ENCODE assay signal across 24 cellular contexts in the genomic region with DNA sequence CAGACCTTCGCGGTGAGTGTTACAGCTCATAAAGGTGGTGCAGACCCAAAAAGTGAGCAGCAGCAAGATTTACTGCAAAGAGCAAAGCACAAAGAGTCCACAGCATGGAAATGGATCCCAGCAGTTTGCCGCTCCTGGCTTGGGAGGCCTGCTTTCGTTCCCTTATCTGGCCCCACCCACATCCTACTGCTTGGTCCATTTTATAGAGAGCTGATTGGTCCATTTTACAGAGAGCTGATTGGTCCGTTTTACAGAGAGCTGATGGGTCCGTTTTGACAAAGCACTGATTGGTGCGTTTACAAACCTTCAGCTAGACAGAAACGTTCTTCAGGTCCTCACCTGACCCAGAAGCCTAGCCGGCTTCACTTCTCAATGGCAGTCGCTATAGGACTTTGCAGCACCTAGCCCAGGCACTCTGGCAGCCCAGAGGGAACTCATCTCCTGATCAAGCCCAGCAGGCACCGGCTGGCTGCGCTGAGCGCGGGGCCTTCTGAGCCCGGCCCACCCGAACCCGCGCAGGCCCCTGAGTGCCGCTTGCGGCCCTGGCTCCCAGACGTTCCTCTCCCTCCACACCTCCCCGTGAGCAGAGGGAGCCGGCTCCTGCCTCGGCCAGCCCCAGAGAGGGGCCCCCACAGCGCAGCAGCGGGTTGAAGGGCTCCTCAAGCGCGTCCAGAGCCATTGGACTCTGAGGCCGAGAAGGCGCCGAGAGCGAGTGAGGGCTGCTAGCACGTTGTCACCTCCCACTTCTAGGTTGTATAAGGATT.
DNase-seq lines count a peak whose midpoint lies in the region; ATAC-seq, FAIRE-seq and TF ChIP-seq lines count a peak whose summit lies in the region.
"Had no signal": no experiment of that assay in that cellular context is flagged by ENCODE, and none has a peak within 500 bp of the region (broad histone marks: within the 10 kb centered on the region; RNA-seq: fewer than 3 reads in every experiment).

No MANE protein-coding gene starts in this region.

- H2BK5ac ChIP-seq in H1 (ENCODE audit: low read depth, low read length) = no peak overlapping the region

- no peak for TF ChIP-seq POLR2A in H1 (IDR thresholded peaks at IDR 0.05; ENCODE audit: control extremely low read depth in 1 of 2, low read depth in 2 of 2, low read length in 2 of 2)

- H4K8ac ChIP-seq in H1 (ENCODE audit: extremely low read depth, insufficient read depth, low read length) = no peak overlapping the region

- no peak overlapping the region for H2AK5ac ChIP-seq in H1 (ENCODE audit: low read depth, low read length)

- POLR2A ChIA-PET in H1 (lab: Charles Lee; ENCODE audit: partially characterized antibody) = no interaction called here
- POLR2A ChIA-PET in naive thymus-derived CD4-positive, alpha-beta T cell (lab: Charles Lee) = no interaction called here
- POLR2A ChIA-PET in CD8-positive, alpha-beta T cell (lab: Charles Lee) = no interaction called here

- no peak overlapping the region for H3K4me3 Mint-ChIP-seq in stimulated activated naive CD8-positive, alpha-beta T cell treated with anti-CD3 and anti-CD28 coated beads, Interleukin-15, amount 100 ng/mL, for 72 hours
- no peak overlapping the region for H3K4me3 Mint-ChIP-seq in naive thymus-derived CD4-positive, alpha-beta T cell
- no peak overlapping the region for H3K4me3 Mint-ChIP-seq in CD8-positive, alpha-beta T cell
- H3K4me3 Mint-ChIP-seq: CD14-positive monocyte; CD4-positive, alpha-beta T cell had no signal

- no peaks in the 10 kb centered on the region for H3K36me3 Mint-ChIP-seq in naive thymus-derived CD4-positive, alpha-beta T cell
- no peaks in the 10 kb centered on the region for H3K36me3 Mint-ChIP-seq in CD8-positive, alpha-beta T cell
- H3K36me3 Mint-ChIP-seq: CD14-positive monocyte had no signal

- H3K14ac ChIP-seq in H1 (ENCODE audit: insufficient read length) = no peak overlapping the region

- no peak for TF ChIP-seq CTCF in H1 (IDR thresholded peaks at IDR 0.05; ENCODE audit: control extremely low read depth in 1 of 3, insufficient read depth in 1 of 3, low read depth in 1 of 3, low read length in 3 of 3)
- no peak for TF ChIP-seq CTCF in CD8-positive, alpha-beta T cell (IDR thresholded peaks at IDR 0.05)
- no peak for TF ChIP-seq CTCF in mammary epithelial cell (conservative IDR thresholded peaks at IDR 0.05 in 1 of 2, IDR thresholded peaks at IDR 0.05 in 1 of 2; ENCODE audit: extremely low read depth in 1 of 2, insufficient read depth in 1 of 2, low read depth in 1 of 2, low read length in 2 of 2)

- no peak overlapping the region for H4K91ac ChIP-seq in H1 (replicated peaks; ENCODE audit: insufficient read length, low read length)

- FAIRE-seq in H1 (lab: Jason Lieb, UNC) = no peak
- FAIRE-seq: A549, GM12892 had no signal

- no peak overlapping the region for H2BK20ac ChIP-seq in H1 (ENCODE audit: low read length)

- no peak overlapping the region for H3K4ac ChIP-seq in H1 (replicated peaks; ENCODE audit: insufficient read length, low read depth, low read length)

- CTCF ChIA-PET in H1 (lab: Charles Lee; ENCODE audit: partially characterized antibody) (interaction anchor here (0.6 kb wide), 1 partner anchor 523 kb away, joined by 3 read pairs; no protein-coding TSS in a partner anchor), mammary epithelial cell (lab: Charles Lee; ENCODE audit: low non-redundant PET) (no interaction called here)
- CTCF ChIA-PET in naive thymus-derived CD4-positive, alpha-beta T cell (lab: Charles Lee) = no interaction called here
- CTCF ChIA-PET in CD8-positive, alpha-beta T cell (lab: Charles Lee) = no interaction called here

- no peak overlapping the region for H2BK12ac ChIP-seq in H1 (ENCODE audit: low read depth, low read length)

- dilution Hi-C loops in mammary epithelial cell (cut with HindIII; ENCODE audit: low sequenced_read_pairs) = no loop called here

- H3K4me1 Mint-ChIP-seq in stimulated activated naive CD8-positive, alpha-beta T cell treated with anti-CD3 and anti-CD28 coated beads, Interleukin-15, amount 100 ng/mL, for 72 hours = no peaks in the 10 kb centered on the region
- H3K4me1 Mint-ChIP-seq in naive thymus-derived CD4-positive, alpha-beta T cell = no peaks in the 10 kb centered on the region
- no peaks in the 10 kb centered on the region for H3K4me1 Mint-ChIP-seq in CD8-positive, alpha-beta T cell (ENCODE audit: low read depth)
- H3K4me1 Mint-ChIP-seq: CD14-positive monocyte had no signal

- H2BK120ac ChIP-seq in H1 (replicated peaks; ENCODE audit: low read depth, low read length) = no peak overlapping the region

- H3K18ac ChIP-seq in H1 (ENCODE audit: extremely low read depth, low read length) = no peak overlapping the region

- intact Hi-C loops in naive thymus-derived CD4-positive, alpha-beta T cell (cut with micrococcal nuclease) = no loop called here
- intact Hi-C loops in CD8-positive, alpha-beta T cell (cut with DNase I, micrococcal nuclease) = no loop called here
- intact Hi-C loops in mammary epithelial cell (cut with micrococcal nuclease) = no loop called here

- no peaks in the 10 kb centered on the region for H3K36me3 ChIP-seq in H1 (ENCODE audit: control insufficient read depth in 2 of 4, insufficient read depth in 4 of 4, low read length in 3 of 4)
- no peaks in the 10 kb centered on the region for H3K36me3 ChIP-seq in naive thymus-derived CD4-positive, alpha-beta T cell (ENCODE audit: control insufficient read depth in 2 of 3, insufficient read depth in 3 of 3, low read length in 3 of 3)
- no peaks in the 10 kb centered on the region for H3K36me3 ChIP-seq in CD8-positive, alpha-beta T cell (ENCODE audit: insufficient read depth, low read length)
- no peaks in the 10 kb centered on the region for H3K36me3 ChIP-seq in mammary epithelial cell (ENCODE audit: insufficient read depth, low read length)
- H3K36me3 ChIP-seq: BE2C; BLaER1 treated with 17β-estradiol and CSF1 and Interleukin-3, amounts not matched to agents 10 nM and 100 nM had no signal

- no TSS peak for BruUV-seq in mammary epithelial cell (replicated peaks; lab: Mats Ljungman, UMichigan)

- H2BK15ac ChIP-seq in H1 (ENCODE audit: low read length) = no peak overlapping the region

- no peak for DNase-seq in stimulated activated naive CD8-positive, alpha-beta T cell treated with anti-CD3 and anti-CD28 coated beads, Interleukin-15, Interleukin-2, amounts not matched to agents 100 U/mL and 50 U/mL, for 24 hours
- DNase-seq in stimulated activated naive CD8-positive, alpha-beta T cell treated with anti-CD3 and anti-CD28 coated beads, Interleukin-15, amount 100 ng/mL, for 72 hours = no peak
- DNase-seq in H1 (ENCODE audit: low read depth in 1 of 2, low spot score in 2 of 2) (no peak), substantia nigra (lab: John Stamatoyannopoulos, UW) (no peak), mammary epithelial cell (no peak)
- DNase-seq in naive thymus-derived CD4-positive, alpha-beta T cell = no peak
- DNase-seq in CD8-positive, alpha-beta T cell = no peak
- DNase-seq: 8988T; ACHN; AML-193; BE2C; Calu3; CD4-positive, alpha-beta T cell; COR-L47; DMS153; DMS79 treated with DMSO at 0.1 percent for 48 hours; GF-D8; GOT3; H7; HCEC 1CT had no signal

- H3K27ac ChIP-seq in H1 (ENCODE audit: low read depth, low read length) (no peak overlapping the region), substantia nigra (ENCODE audit: low read depth, low read length, poor library complexity, severe bottlenecking) (no peak overlapping the region), mammary epithelial cell (ENCODE audit: insufficient read depth, low read depth, low read length) (no peak overlapping the region)
- H3K27ac ChIP-seq in naive thymus-derived CD4-positive, alpha-beta T cell (ENCODE audit: low read depth, low read length) = no peak overlapping the region
- no peak overlapping the region for H3K27ac ChIP-seq in CD8-positive, alpha-beta T cell (ENCODE audit: low read depth, low read length)
- H3K27ac ChIP-seq: A549; BLaER1 treated with 17β-estradiol and CSF1 and Interleukin-3, amounts not matched to agents 10 nM and 100 nM had no signal

- H3K9me3 ChIP-seq in H1 (ENCODE audit: insufficient read depth in 2 of 2, low read depth in 1 of 2, low read length in 1 of 2) (peaks cover 3 to 7% of the 10 kb centered on the region in 2 experiments; a peak in 3 of 4 replicates), mammary epithelial cell (replicated peaks; ENCODE audit: insufficient read depth, low read length) (no peaks in the 10 kb centered on the region)
- H3K9me3 ChIP-seq in naive thymus-derived CD4-positive, alpha-beta T cell (ENCODE audit: control insufficient read depth in 2 of 3, low read length in 3 of 3) = no peaks in the 10 kb centered on the region
- H3K9me3 ChIP-seq in CD8-positive, alpha-beta T cell (ENCODE audit: low read length) = no peaks in the 10 kb centered on the region
- H3K9me3 ChIP-seq: A549, BE2C had no signal

- H3K27me3 ChIP-seq in H1 (replicated peaks in 1 of 4; ENCODE audit: control insufficient read depth in 3 of 4, extremely low read depth in 1 of 4, insufficient read depth in 3 of 4, low read length in 3 of 4) = no peaks in the 10 kb centered on the region
- H3K27me3 ChIP-seq in naive thymus-derived CD4-positive, alpha-beta T cell (ENCODE audit: control insufficient read depth in 2 of 2, insufficient read depth in 2 of 2, low read length in 2 of 2) = no peaks in the 10 kb centered on the region
- no peaks in the 10 kb centered on the region for H3K27me3 ChIP-seq in CD8-positive, alpha-beta T cell (ENCODE audit: insufficient read depth, low read length)
- no peaks in the 10 kb centered on the region for H3K27me3 ChIP-seq in mammary epithelial cell (ENCODE audit: insufficient read depth, low read length)
- H3K27me3 ChIP-seq: BE2C; BLaER1 treated with 17β-estradiol and CSF1 and Interleukin-3, amounts not matched to agents 10 nM and 100 nM had no signal

- no peak overlapping the region for H3K56ac ChIP-seq in H1 (replicated peaks; ENCODE audit: insufficient read length, low read depth, low read length)

- no peak overlapping the region for H3K4me2 ChIP-seq in H1 (ENCODE audit: insufficient read depth in 1 of 2, low read depth in 2 of 2, low read length in 2 of 2)
- H3K4me2 ChIP-seq in mammary epithelial cell (ENCODE audit: insufficient read depth, low read depth, low read length) = no peak overlapping the region
- H3K4me2 ChIP-seq: A549; BLaER1 treated with 17β-estradiol and CSF1 and Interleukin-3, amounts not matched to agents 10 nM and 100 nM had no signal

- H3K23me2 ChIP-seq in H1 (ENCODE audit: low read depth, low read length) = no peaks in the 10 kb centered on the region

- H4K5ac ChIP-seq in H1 (ENCODE audit: insufficient read length, low read depth, low read length) = no peak overlapping the region

- 95% methylated on average over 24 of the region's 33 CpGs; no CpG with 5 or more reads in 1 of the 2 experiments for WGBS in H1 (ENCODE audit: extremely low coverage in 1 of 2, insufficient coverage in 1 of 2, insufficient read length in 1 of 2, insufficient replicate concordance in 2 of 2, low coverage in 1 of 2, low lambda C conversion rate in 2 of 2, missing lambda C conversion rate in 1 of 2), 2 experiments
- WGBS in mammary epithelial cell (ENCODE audit: low coverage, missing lambda C conversion rate) = 85% methylated on average over 19 of the region's 33 CpGs

- H3K9ac ChIP-seq in H1 (replicated peaks in 1 of 4; ENCODE audit: extremely low read depth in 1 of 4, low read depth in 3 of 4, low read length in 3 of 4) = no peak overlapping the region
- no peak overlapping the region for H3K9ac ChIP-seq in mammary epithelial cell (ENCODE audit: insufficient read depth, low read length)
- H3K9ac ChIP-seq: BLaER1 treated with 17β-estradiol and CSF1 and Interleukin-3, amounts not matched to agents 10 nM and 100 nM had no signal

- H4K20me1 ChIP-seq in H1 (replicated peaks in 1 of 2; ENCODE audit: control insufficient read depth in 1 of 2, insufficient read depth in 2 of 2, low read length in 2 of 2) (no peaks in the 10 kb centered on the region), mammary epithelial cell (ENCODE audit: insufficient read depth, low read length) (no peaks in the 10 kb centered on the region)
- H4K20me1 ChIP-seq: BLaER1 treated with 17β-estradiol and CSF1 and Interleukin-3, amounts not matched to agents 10 nM and 100 nM had no signal

- no peak for TF ChIP-seq EP300 in H1 (IDR thresholded peaks at IDR 0.05; ENCODE audit: borderline replicate concordance in 1 of 2, low read depth in 2 of 2, low read length in 2 of 2)

- no peaks in the 10 kb centered on the region for H3K79me2 ChIP-seq in H1 (ENCODE audit: control insufficient read depth in 1 of 2, insufficient read depth in 2 of 2, low read length in 2 of 2)
- H3K79me2 ChIP-seq in mammary epithelial cell (ENCODE audit: insufficient read depth, low read length) = no peaks in the 10 kb centered on the region

- no peaks in the 10 kb centered on the region for H3K79me1 ChIP-seq in H1 (ENCODE audit: low read depth, low read length)

- no peak overlapping the region for H3K27ac Mint-ChIP-seq in stimulated activated naive CD8-positive, alpha-beta T cell treated with anti-CD3 and anti-CD28 coated beads, Interleukin-15, amount 100 ng/mL, for 72 hours
- no peak overlapping the region for H3K27ac Mint-ChIP-seq in naive thymus-derived CD4-positive, alpha-beta T cell
- no peak overlapping the region for H3K27ac Mint-ChIP-seq in CD8-positive, alpha-beta T cell
- H3K27ac Mint-ChIP-seq: CD14-positive monocyte; CD4-positive, alpha-beta T cell had no signal

- TF ChIP-seq RAD21 in H1 (IDR thresholded peaks at IDR 0.05 in 1 of 2, conservative IDR thresholded peaks at IDR 0.05 in 1 of 2; ENCODE audit: low read depth in 2 of 2, low read length in 2 of 2) = no peak

- no peak overlapping the region for H3K4me3 ChIP-seq in H1 (ENCODE audit: extremely low read depth in 1 of 4, insufficient read depth in 2 of 4, low read depth in 3 of 4, low read length in 4 of 4)
- no peak overlapping the region for H3K4me3 ChIP-seq in naive thymus-derived CD4-positive, alpha-beta T cell (ENCODE audit: low read length)
- no peak overlapping the region for H3K4me3 ChIP-seq in CD8-positive, alpha-beta T cell (ENCODE audit: low read depth, low read length)
- no peak overlapping the region for H3K4me3 ChIP-seq in mammary epithelial cell (replicated peaks in 1 of 3; ENCODE audit: insufficient read depth in 1 of 3, low read depth in 2 of 3, low read length in 3 of 3)
- H3K4me3 ChIP-seq: A549; BLaER1 treated with 17β-estradiol and CSF1 and Interleukin-3, amounts not matched to agents 10 nM and 100 nM had no signal

- in situ Hi-C loops in mammary epithelial cell (cut with MboI; ENCODE audit: low sequenced_read_pairs in 2 of 2) = no loop called here

- no peaks in the 10 kb centered on the region for H3K9me3 Mint-ChIP-seq in stimulated activated naive CD8-positive, alpha-beta T cell treated with anti-CD3 and anti-CD28 coated beads, Interleukin-15, amount 100 ng/mL, for 72 hours
- H3K9me3 Mint-ChIP-seq in naive thymus-derived CD4-positive, alpha-beta T cell = peaks cover 0 to 4% (median under 1%) of the 10 kb centered on the region in 11 donors
- no peaks in the 10 kb centered on the region for H3K9me3 Mint-ChIP-seq in CD8-positive, alpha-beta T cell
- H3K9me3 Mint-ChIP-seq: CD4-positive, alpha-beta T cell had no signal

- H3K4me1 ChIP-seq in H1 (replicated peaks in 1 of 4; ENCODE audit: control insufficient read depth in 3 of 4, insufficient read depth in 4 of 4, low read length in 3 of 4) = no peaks in the 10 kb centered on the region; a peak in 1 of 7 replicates
- H3K4me1 ChIP-seq in naive thymus-derived CD4-positive, alpha-beta T cell (ENCODE audit: control insufficient read depth in 2 of 2, insufficient read depth in 2 of 2, low read length in 2 of 2) = no peaks in the 10 kb centered on the region
- H3K4me1 ChIP-seq in CD8-positive, alpha-beta T cell (ENCODE audit: insufficient read depth, low read length) = no peaks in the 10 kb centered on the region
- H3K4me1 ChIP-seq in mammary epithelial cell (ENCODE audit: insufficient read depth, low read length) = no peaks in the 10 kb centered on the region
- H3K4me1 ChIP-seq: A549; BE2C; BLaER1 treated with 17β-estradiol and CSF1 and Interleukin-3, amounts not matched to agents 10 nM and 100 nM had no signal

- no peak overlapping the region for H3K23ac ChIP-seq in H1 (ENCODE audit: insufficient read length)

- ATAC-seq in stimulated activated naive CD8-positive, alpha-beta T cell treated with anti-CD3 and anti-CD28 coated beads, Interleukin-15, Interleukin-2, amounts not matched to agents 100 U/mL and 50 U/mL, for 24 hours = peak; percentile 19
- ATAC-seq in stimulated activated naive CD8-positive, alpha-beta T cell treated with anti-CD3 and anti-CD28 coated beads, Interleukin-15, amount 100 ng/mL, for 72 hours = no peak
- peak; percentile 12 for ATAC-seq in naive thymus-derived CD4-positive, alpha-beta T cell
- no peak for ATAC-seq in CD8-positive, alpha-beta T cell
- ATAC-seq: A549 had no signal

- H2AFZ ChIP-seq in H1 (ENCODE audit: low read length) (0 out of 2 replicates have a peak overlapping the region, but pooled peaks have one; percentile 38), mammary epithelial cell (ENCODE audit: low read depth, low read length) (no peak overlapping the region)

- H3K27me3 Mint-ChIP-seq in stimulated activated naive CD8-positive, alpha-beta T cell treated with anti-CD3 and anti-CD28 coated beads, Interleukin-15, amount 100 ng/mL, for 72 hours = no peaks in the 10 kb centered on the region
- H3K27me3 Mint-ChIP-seq in naive thymus-derived CD4-positive, alpha-beta T cell = peaks cover 5 to 10% (median 8%) of the 10 kb centered on the region in 5 donors
- peaks cover 8% of the 10 kb centered on the region for H3K27me3 Mint-ChIP-seq in CD8-positive, alpha-beta T cell (ENCODE audit: low read depth)

Comparison
In these comparisons a context has a peak if more than half of its experiments do, and no peak if none do; other contexts are left out.
1. ATAC-seq: peak in stimulated activated naive CD8-positive, alpha-beta T cell treated with anti-CD3 and anti-CD28 coated beads, Interleukin-15, Interleukin-2, amounts not matched to agents 100 U/mL and 50 U/mL, for 24 hours (single experiment) and naive thymus-derived CD4-positive, alpha-beta T cell (single experiment); none in stimulated activated naive CD8-positive, alpha-beta T cell treated with anti-CD3 and anti-CD28 coated beads, Interleukin-15, amount 100 ng/mL, for 72 hours (single experiment) and CD8-positive, alpha-beta T cell (single experiment).